ENCODE assay signal across 9 cellular contexts in the genomic region with DNA sequence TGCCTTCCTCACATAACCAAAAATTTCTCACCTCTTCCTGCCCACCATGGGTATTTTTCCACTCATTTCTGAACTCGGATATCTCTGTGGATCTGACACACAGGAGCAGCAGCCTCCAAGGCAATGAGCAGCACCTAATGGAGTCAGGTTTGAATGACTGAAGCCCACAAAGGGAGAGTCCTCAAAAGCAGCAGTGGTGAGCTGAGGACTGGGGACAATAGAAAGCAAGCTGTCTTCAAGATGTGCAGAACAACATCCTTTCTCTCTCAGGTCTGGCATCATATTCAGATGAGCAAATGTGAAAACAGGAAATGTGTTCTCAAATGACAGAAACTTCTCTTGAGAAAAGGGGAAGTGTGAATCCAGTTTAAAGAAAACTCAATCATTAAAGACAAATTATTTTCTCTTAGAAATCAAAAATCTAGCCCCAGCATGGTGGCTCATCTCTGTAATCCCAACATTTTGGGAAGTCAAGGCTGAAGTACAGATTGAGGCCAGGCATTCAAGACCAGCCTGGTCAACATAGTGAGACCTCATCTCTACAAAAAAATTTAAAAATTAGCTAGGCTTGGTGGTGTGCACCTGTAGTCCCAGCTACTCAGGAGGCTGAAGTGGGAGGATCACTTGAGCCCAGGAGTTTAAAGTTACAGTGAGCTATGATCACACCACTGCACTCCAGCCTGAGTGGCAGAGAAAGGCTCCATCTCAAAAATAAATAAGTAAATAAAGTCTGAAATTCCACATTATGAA. TPM values are rescaled to one million over a fixed set of nuclear protein-coding genes. Genes with fewer than 3 reads are reported as not detected.
DNase-seq lines count a peak whose midpoint lies in the region; ATAC-seq and TF ChIP-seq lines count a peak whose summit lies in the region.
"Had no signal": no experiment of that assay in that cellular context is flagged by ENCODE, and none has a peak within 500 bp of the region (broad histone marks: within the 10 kb centered on the region; RNA-seq: fewer than 3 reads in every experiment).

No MANE protein-coding gene starts in this region.

- DNase-seq in MV-4-11 (lab: John Stamatoyannopoulos, UW), result peak; percentile 90
- DNase-seq in NCI-H748 treated with DMSO at 0.1 percent for 48 hours (lab: John Stamatoyannopoulos, UW), result no peak
- no peak for DNase-seq in D341Med (ENCODE audit: low spot score)
- no peak for DNase-seq in suprapubic skin (ENCODE audit: low spot score in 2 of 2)
- DNase-seq in adrenal gland, result no peak

- H3K4me3 ChIP-seq in duodenal mucosa (ENCODE audit: low read depth in 1 of 2, low read length in 2 of 2) (no peak overlapping the region), suprapubic skin (no peak overlapping the region), adrenal gland (no peak overlapping the region)

- no peak for TF ChIP-seq EP300 in suprapubic skin (IDR thresholded peaks at IDR 0.05)

- H3K9me3 ChIP-seq in duodenal mucosa (ENCODE audit: control insufficient read depth in 1 of 2, low read length in 2 of 2), result no peaks in the 10 kb centered on the region
- no peaks in the 10 kb centered on the region for H3K9me3 ChIP-seq in suprapubic skin
- no peaks in the 10 kb centered on the region for H3K9me3 ChIP-seq in adrenal gland (replicated peaks in 1 of 3)

- ATAC-seq in GM18868 (IDR thresholded peaks at IDR 0.05; ENCODE audit: unreplicated experiment) (peak; percentile 98), GM21825 (IDR thresholded peaks at IDR 0.05; ENCODE audit: unreplicated experiment) (peak; percentile 97)

- TF ChIP-seq CTCF in suprapubic skin (IDR thresholded peaks at IDR 0.05) (no peak), adrenal gland (IDR thresholded peaks at IDR 0.05) (no peak)

- H3K36me3 ChIP-seq in duodenal mucosa (ENCODE audit: control insufficient read depth in 1 of 2, insufficient read depth in 2 of 2, low read length in 2 of 2) (no peaks in the 10 kb centered on the region), suprapubic skin (no peaks in the 10 kb centered on the region), adrenal gland (replicated peaks in 1 of 2) (no peaks in the 10 kb centered on the region)

- peak overlapping the region; percentile 42 for H3K27ac ChIP-seq in duodenal mucosa (ENCODE audit: low read depth, low read length)
- no peak overlapping the region for H3K27ac ChIP-seq in suprapubic skin
- H3K27ac ChIP-seq in adrenal gland, result no peak overlapping the region

- intact Hi-C loops in adrenal gland (cut with DNase I), result no loop called here

- H3K9ac ChIP-seq in duodenal mucosa (ENCODE audit: low read depth in 1 of 2, low read length in 2 of 2), result no peak overlapping the region

- WGBS in suprapubic skin, result 56% methylated on average over 1 of the region's 1 CpG
- 46 to 54% (median 51%) methylated on average over 1 of the region's 1 CpG for WGBS in adrenal gland, 4 donors

- H3K4me1 ChIP-seq in duodenal mucosa (ENCODE audit: control insufficient read depth in 1 of 2, insufficient read depth in 2 of 2, low read length in 2 of 2), result no peaks in the 10 kb centered on the region
- no peaks in the 10 kb centered on the region for H3K4me1 ChIP-seq in suprapubic skin
- H3K4me1 ChIP-seq in adrenal gland (replicated peaks in 1 of 2), result no peaks in the 10 kb centered on the region

- H3K27me3 ChIP-seq in duodenal mucosa (ENCODE audit: control insufficient read depth in 1 of 2, insufficient read depth in 2 of 2, low read length in 2 of 2) (no peaks in the 10 kb centered on the region), suprapubic skin (no peaks in the 10 kb centered on the region), adrenal gland (no peaks in the 10 kb centered on the region)

- TF ChIP-seq POLR2A in suprapubic skin (IDR thresholded peaks at IDR 0.05) (no peak), adrenal gland (IDR thresholded peaks at IDR 0.05) (no peak)

RNA-seq across cellular contexts. Expression of a gene that starts 54.2 kb away (rescaled TPM):
- total RNA-seq in suprapubic skin, result not detected
- total RNA-seq in adrenal gland, result not detected
- under 1 TPM in 1 of 3 donors, not detected in 2; 0.07 TPM for polyA plus RNA-seq in adrenal gland
- total RNA-seq: epithelial cell of proximal tubule had no signal
